In the genomic region with DNA sequence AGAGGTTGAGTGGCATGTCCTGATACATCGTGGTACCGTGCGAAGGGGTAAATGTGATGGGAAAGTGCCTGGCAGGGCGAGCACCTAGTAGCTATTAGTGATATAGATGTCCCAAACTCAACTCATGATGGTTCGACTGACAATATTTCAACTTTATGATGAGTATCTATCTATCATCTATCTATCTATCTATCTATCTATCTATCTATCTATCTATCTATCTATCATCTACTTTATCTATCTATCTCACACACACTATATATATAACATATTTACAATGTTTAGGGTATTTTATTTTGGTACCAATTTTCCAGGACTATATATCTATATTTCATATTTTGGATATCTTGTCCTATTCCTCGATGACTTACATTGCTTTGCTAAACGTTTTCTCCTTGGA, we compare ENCODE assay signal across 21 cellular contexts. TPM values are rescaled to one million over a fixed set of nuclear protein-coding genes. Genes with fewer than 3 reads are reported as not detected.
DNase-seq lines count a peak whose midpoint lies in the region; ATAC-seq and TF ChIP-seq lines count a peak whose summit lies in the region.
"Had no signal": no experiment of that assay in that cellular context is flagged by ENCODE, and none has a peak within 500 bp of the region (broad histone marks: within the 10 kb centered on the region; RNA-seq: fewer than 3 reads in every experiment).

No MANE protein-coding gene starts in this region.

- TF ChIP-seq CTCF in GM23338 (conservative IDR thresholded peaks at IDR 0.05; ENCODE audit: low read depth in 2 of 2): no peak

- peaks cover 6% of the 10 kb centered on the region for H3K27me3 Mint-ChIP-seq in GM23338 (ENCODE audit: insufficient read depth, low read depth, poor library complexity)
- H3K27me3 Mint-ChIP-seq in activated T-helper 17 cell treated with anti-CD3 and anti-CD28 coated beads, Interleukin-2, amount 50 U/mL, for 72 hours: peaks cover 6% of the 10 kb centered on the region
- no peaks in the 10 kb centered on the region for H3K27me3 Mint-ChIP-seq in effector memory CD8-positive, alpha-beta T cell
- H3K27me3 Mint-ChIP-seq: CD4-positive, alpha-beta T cell had no signal

- no peak overlapping the region for H3K27ac Mint-ChIP-seq in GM23338
- H3K27ac Mint-ChIP-seq in activated T-helper 17 cell treated with anti-CD3 and anti-CD28 coated beads, Interleukin-2, amount 50 U/mL, for 72 hours: no peak overlapping the region
- peak overlapping the region; percentile 25 to 88 for H3K27ac Mint-ChIP-seq in effector memory CD8-positive, alpha-beta T cell
- H3K27ac Mint-ChIP-seq in stimulated activated effector memory CD8-positive, alpha-beta T cell treated with anti-CD3 and anti-CD28 coated beads, Interleukin-12 subunit alpha, Interleukin-12 subunit beta, amount 100 ng/mL, for 72 hours: no peak overlapping the region
- H3K27ac Mint-ChIP-seq: CD4-positive, alpha-beta T cell had no signal

- in situ Hi-C loops in ACHN (cut with HindIII; ENCODE audit: low pct_ligation_motif_present, low pct_unique_long_range_greater_than_20kb, low sequenced_read_pairs): no loop called here

- H3F3A ChIP-seq in GM23338 (replicated peaks; ENCODE audit: low read depth): no peaks in the 10 kb centered on the region; the same call in 1 of the 2 replicates

- peak overlapping the region; percentile 63; the same call in 1 of the 2 replicates for H2AFZ ChIP-seq in GM23338

- H3K9me3 Mint-ChIP-seq in GM23338: no peaks in the 10 kb centered on the region
- no peaks in the 10 kb centered on the region for H3K9me3 Mint-ChIP-seq in activated T-helper 17 cell treated with anti-CD3 and anti-CD28 coated beads, Interleukin-2, amount 50 U/mL, for 72 hours
- H3K9me3 Mint-ChIP-seq in effector memory CD8-positive, alpha-beta T cell: no peaks in the 10 kb centered on the region
- no peaks in the 10 kb centered on the region for H3K9me3 Mint-ChIP-seq in stimulated activated effector memory CD8-positive, alpha-beta T cell treated with anti-CD3 and anti-CD28 coated beads, Interleukin-12 subunit alpha, Interleukin-12 subunit beta, amount 100 ng/mL, for 72 hours
- H3K9me3 Mint-ChIP-seq: CD4-positive, alpha-beta T cell had no signal

- no peaks in the 10 kb centered on the region for H3K9me2 ChIP-seq in GM23338 (ENCODE audit: insufficient read depth)

- H3K4me2 ChIP-seq in GM23338: no peak overlapping the region

- no peak overlapping the region for H3K27ac ChIP-seq in GM23338 (ENCODE audit: low read depth)
- H3K27ac ChIP-seq: BLaER1, SK-N-MC had no signal

- H3K4me3 ChIP-seq in GM23338: no peak overlapping the region
- H3K4me3 ChIP-seq: BLaER1, MG63, SK-N-MC had no signal

- H3K36me3 ChIP-seq in GM23338 (ENCODE audit: insufficient read depth): no peaks in the 10 kb centered on the region
- H3K36me3 ChIP-seq: BLaER1, MG63 had no signal

- peaks cover 36% of the 10 kb centered on the region for H3K4me1 Mint-ChIP-seq in GM23338
- H3K4me1 Mint-ChIP-seq in activated T-helper 17 cell treated with anti-CD3 and anti-CD28 coated beads, Interleukin-2, amount 50 U/mL, for 72 hours: no peaks in the 10 kb centered on the region
- peaks cover 13 to 18% of the 10 kb centered on the region in 2 donors for H3K4me1 Mint-ChIP-seq in effector memory CD8-positive, alpha-beta T cell (ENCODE audit: low read depth in 2 of 2)
- peaks cover 27% of the 10 kb centered on the region for H3K4me1 Mint-ChIP-seq in stimulated activated effector memory CD8-positive, alpha-beta T cell treated with anti-CD3 and anti-CD28 coated beads, Interleukin-12 subunit alpha, Interleukin-12 subunit beta, amount 100 ng/mL, for 72 hours

- no peak for ATAC-seq in GM23338
- no peak for ATAC-seq in activated T-helper 17 cell treated with anti-CD3 and anti-CD28 coated beads, Interleukin-2, amount 50 U/mL, for 72 hours (replicated peaks)
- ATAC-seq in effector memory CD8-positive, alpha-beta T cell (replicated peaks): no peak
- no peak for ATAC-seq in stimulated activated effector memory CD8-positive, alpha-beta T cell treated with anti-CD3 and anti-CD28 coated beads, Interleukin-12 subunit alpha, Interleukin-12 subunit beta, amount 100 ng/mL, for 72 hours
- ATAC-seq: PC-3 had no signal

- H3K4me3 Mint-ChIP-seq in GM23338: no peak overlapping the region
- peak overlapping the region; percentile 36 for H3K4me3 Mint-ChIP-seq in activated T-helper 17 cell treated with anti-CD3 and anti-CD28 coated beads, Interleukin-2, amount 50 U/mL, for 72 hours
- H3K4me3 Mint-ChIP-seq in effector memory CD8-positive, alpha-beta T cell: no peak overlapping the region
- H3K4me3 Mint-ChIP-seq in stimulated activated effector memory CD8-positive, alpha-beta T cell treated with anti-CD3 and anti-CD28 coated beads, Interleukin-12 subunit alpha, Interleukin-12 subunit beta, amount 100 ng/mL, for 72 hours: peak overlapping the region; percentile 48
- H3K4me3 Mint-ChIP-seq: CD4-positive, alpha-beta T cell had no signal

- no peaks in the 10 kb centered on the region for H3K36me3 Mint-ChIP-seq in GM23338 (ENCODE audit: low read depth)
- H3K36me3 Mint-ChIP-seq in activated T-helper 17 cell treated with anti-CD3 and anti-CD28 coated beads, Interleukin-2, amount 50 U/mL, for 72 hours (ENCODE audit: low read depth): no peaks in the 10 kb centered on the region
- H3K36me3 Mint-ChIP-seq in effector memory CD8-positive, alpha-beta T cell (ENCODE audit: insufficient read depth): peaks cover 3% of the 10 kb centered on the region
- H3K36me3 Mint-ChIP-seq in stimulated activated effector memory CD8-positive, alpha-beta T cell treated with anti-CD3 and anti-CD28 coated beads, Interleukin-12 subunit alpha, Interleukin-12 subunit beta, amount 100 ng/mL, for 72 hours: no peaks in the 10 kb centered on the region

- DNase-seq in GM23338 (ENCODE audit: low spot score) (no peak), SHP77 (lab: John Stamatoyannopoulos, UW) (no peak), NOMO-1 treated with dmso at 0.1 percent for 144 hours (lab: John Stamatoyannopoulos, UW; ENCODE audit: unreplicated experiment) (no peak), ACHN (no peak)
- no peak for DNase-seq in effector memory CD8-positive, alpha-beta T cell
- DNase-seq in stimulated activated effector memory CD8-positive, alpha-beta T cell treated with anti-CD3 and anti-CD28 coated beads, Interleukin-12 subunit alpha, Interleukin-12 subunit beta, amount 100 ng/mL, for 72 hours (ENCODE audit: low spot score in 2 of 2): no peak
- DNase-seq: Caco-2; CD4-positive, alpha-beta T cell; DND-41; MG63; NCI-H1417 treated with DMSO at 0.1 percent for 48 hours; NCI-H187; NCI-H2107; NCI-H446 treated with DMSO at 0.1 percent for 48 hours; PC-3; RPMI8226; SHP77 treated with DMSO at 0.1 percent for 48 hours had no signal

- peaks cover 32% of the 10 kb centered on the region for H3K4me1 ChIP-seq in GM23338 (ENCODE audit: insufficient read depth)

- H4K20me1 ChIP-seq in GM23338 (replicated peaks; ENCODE audit: insufficient read depth): no peaks in the 10 kb centered on the region
- H4K20me1 ChIP-seq: BLaER1 had no signal

- H3K79me2 ChIP-seq in GM23338 (replicated peaks; ENCODE audit: insufficient read depth): no peaks in the 10 kb centered on the region

- no peaks in the 10 kb centered on the region for H3K27me3 ChIP-seq in GM23338 (ENCODE audit: insufficient read depth)
- H3K27me3 ChIP-seq: BLaER1, MG63 had no signal

RNA-seq across cellular contexts. Expression of gene BCAS1, which starts 5.5 kb away (rescaled TPM):
- total RNA-seq in GM23338 (2014; rRNA removed; shearing (Covaris generic)): 0.17 TPM in 1 of 2 replicates, not detected in the other
- 0.17 and 0.19 TPM in 2 replicates for polyA plus RNA-seq in GM23338 (2016; fragmentation: Nextera tagmentation; extraction: Ambion mirVana)
- total RNA-seq in activated T-helper 17 cell treated with anti-CD3 and anti-CD28 coated beads, Interleukin-2, amount 50 U/mL, for 72 hours: under 1 TPM in 1 of 2 donors, not detected in 1; 0.11 TPM
- total RNA-seq: LHCN-M2 had no signal

Comparison
In these comparisons a context has a peak if more than half of its experiments do, and no peak if none do; other contexts are left out.
1. H3K27ac Mint-ChIP-seq: peak in effector memory CD8-positive, alpha-beta T cell (2 of 2); none in GM23338 (single experiment), activated T-helper 17 cell treated with anti-CD3 and anti-CD28 coated beads, Interleukin-2, amount 50 U/mL, for 72 hours (single experiment) and stimulated activated effector memory CD8-positive, alpha-beta T cell treated with anti-CD3 and anti-CD28 coated beads, Interleukin-12 subunit alpha, Interleukin-12 subunit beta, amount 100 ng/mL, for 72 hours (single experiment).
2. H3K4me3 Mint-ChIP-seq: peak in activated T-helper 17 cell treated with anti-CD3 and anti-CD28 coated beads, Interleukin-2, amount 50 U/mL, for 72 hours (single experiment) and stimulated activated effector memory CD8-positive, alpha-beta T cell treated with anti-CD3 and anti-CD28 coated beads, Interleukin-12 subunit alpha, Interleukin-12 subunit beta, amount 100 ng/mL, for 72 hours (single experiment); none in GM23338 (single experiment) and effector memory CD8-positive, alpha-beta T cell (0 of 2).